1 cellular context compared by ENCODE assay signal in the genomic region with DNA sequence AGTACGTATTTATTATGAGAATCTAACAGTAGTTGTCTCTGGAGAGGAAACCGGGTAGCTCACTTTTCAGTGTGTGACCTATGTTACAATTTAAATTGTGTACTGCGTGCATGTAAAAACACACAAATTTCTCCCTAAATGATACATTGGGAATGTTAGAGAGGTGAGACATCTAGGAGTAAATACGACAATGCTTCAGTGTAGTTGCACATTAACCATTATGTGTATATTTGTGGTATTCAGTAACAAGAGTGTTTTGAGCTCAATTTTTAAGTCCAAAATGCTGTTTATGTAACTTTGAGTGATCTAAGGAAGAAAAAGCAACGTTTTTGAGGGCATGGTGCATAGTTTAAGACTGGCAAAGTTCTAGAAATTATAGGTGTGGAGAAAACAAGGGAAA.
A peak's percentile ranks its signal among the peaks of the same experiment; 100 is the strongest.
TF ChIP-seq lines count a peak whose summit lies in the region.

No MANE protein-coding gene starts in this region.

TF ChIP-seq in HepG2, 621 proteins besides CTCF, POLR2A, EP300 and RAD21 (continued from another document and continues in another):
- TF ChIP-seq NPAS2 (CRISPR knock-in tag; IDR thresholded peaks at IDR 0.05; ENCODE audit: borderline replicate concordance) (no peak), SOX6 (IDR thresholded peaks at IDR 0.05) (no peak), SOX6 (CRISPR knock-in tag; IDR thresholded peaks at IDR 0.05) (no peak), ZBTB8A (CRISPR knock-in tag; IDR thresholded peaks at IDR 0.05; ENCODE audit: borderline replicate concordance, low read depth) (no peak), ZMAT3 (CRISPR knock-in tag; conservative IDR thresholded peaks at IDR 0.05) (no peak), RXRB (CRISPR knock-in tag; IDR thresholded peaks at IDR 0.05; ENCODE audit: borderline replicate concordance) (peak; percentile 27; the same call in 1 of the 2 replicates), JUN (CRISPR knock-in tag; IDR thresholded peaks at IDR 0.05) (no peak), ZBTB20 (CRISPR knock-in tag; IDR thresholded peaks at IDR 0.05; ENCODE audit: borderline replicate concordance, low read depth) (no peak), GZF1 (CRISPR knock-in tag; IDR thresholded peaks at IDR 0.05) (peak; percentile 89; the same call in 1 of the 2 replicates), ZNF143 (CRISPR knock-in tag; IDR thresholded peaks at IDR 0.05) (no peak), HNRNPLL (IDR thresholded peaks at IDR 0.05; ENCODE audit: low read depth, low read length, poor library complexity, severe bottlenecking) (no peak), ATF7-NPFF (CRISPR knock-in tag; IDR thresholded peaks at IDR 0.05; ENCODE audit: low read depth) (no peak), ZNF264 (CRISPR knock-in tag; IDR thresholded peaks at IDR 0.05) (no peak), ZNF260 (CRISPR knock-in tag; IDR thresholded peaks at IDR 0.05; ENCODE audit: borderline replicate concordance, low read depth) (no peak), THAP11 (CRISPR knock-in tag; IDR thresholded peaks at IDR 0.05) (no peak), ELF1 (CRISPR knock-in tag; IDR thresholded peaks at IDR 0.05) (no peak), GATAD2A (CRISPR knock-in tag; IDR thresholded peaks at IDR 0.05) (no peak), PPARG (CRISPR knock-in tag; conservative IDR thresholded peaks at IDR 0.05) (0 out of 2 replicates have a peak, but pooled peaks have one; percentile 18), ZNF747 (CRISPR knock-in tag; IDR thresholded peaks at IDR 0.05; ENCODE audit: borderline replicate concordance) (no peak), IKZF4 (CRISPR knock-in tag; IDR thresholded peaks at IDR 0.05; ENCODE audit: borderline replicate concordance, low read depth, not compliant biosample characterization) (no peak), ISL2 (CRISPR knock-in tag; IDR thresholded peaks at IDR 0.05) (no peak), ZNF337 (CRISPR knock-in tag; IDR thresholded peaks at IDR 0.05; ENCODE audit: borderline replicate concordance, low read depth) (no peak), MZF1 (CRISPR knock-in tag; IDR thresholded peaks at IDR 0.05; ENCODE audit: borderline replicate concordance) (no peak), ZEB1 (IDR thresholded peaks at IDR 0.05; ENCODE audit: insufficient replicate concordance, low read depth) (no peak), RARA (CRISPR knock-in tag; IDR thresholded peaks at IDR 0.05) (no peak), FOXP1 (IDR thresholded peaks at IDR 0.05) (no peak), FOXP1 (CRISPR knock-in tag; IDR thresholded peaks at IDR 0.05) (peak; percentile 47; the same call in 1 of the 2 replicates), ZNF816 (CRISPR knock-in tag; IDR thresholded peaks at IDR 0.05; ENCODE audit: borderline replicate concordance) (no peak), EEA1 (CRISPR knock-in tag; IDR thresholded peaks at IDR 0.05; ENCODE audit: borderline replicate concordance) (no peak), JUND (CRISPR knock-in tag; IDR thresholded peaks at IDR 0.05) (no peak), YEATS4 (CRISPR knock-in tag; IDR thresholded peaks at IDR 0.05; ENCODE audit: borderline replicate concordance) (no peak)
- TF ChIP-seq, protein P1, sequence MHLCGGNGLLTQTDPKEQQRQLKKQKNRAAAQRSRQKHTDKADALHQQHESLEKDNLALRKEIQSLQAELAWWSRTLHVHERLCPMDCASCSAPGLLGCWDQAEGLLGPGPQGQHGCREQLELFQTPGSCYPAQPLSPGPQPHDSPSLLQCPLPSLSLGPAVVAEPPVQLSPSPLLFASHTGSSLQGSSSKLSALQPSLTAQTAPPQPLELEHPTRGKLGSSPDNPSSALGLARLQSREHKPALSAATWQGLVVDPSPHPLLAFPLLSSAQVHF (CRISPR knock-in tag; IDR thresholded peaks at IDR 0.05): no peak
- TF ChIP-seq, protein P2, sequence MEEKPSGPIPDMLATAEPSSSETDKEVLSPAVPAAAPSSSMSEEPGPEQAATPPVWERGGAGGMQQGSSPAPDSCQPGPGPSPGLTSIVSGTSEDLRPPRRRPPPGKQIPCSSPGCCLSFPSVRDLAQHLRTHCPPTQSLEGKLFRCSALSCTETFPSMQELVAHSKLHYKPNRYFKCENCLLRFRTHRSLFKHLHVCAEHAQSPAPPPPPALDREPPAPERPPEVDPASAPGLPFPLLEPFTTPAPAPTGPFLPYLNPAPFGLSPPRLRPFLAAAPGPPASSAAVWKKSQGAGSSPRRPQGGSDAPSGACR (CRISPR knock-in tag; IDR thresholded peaks at IDR 0.05): no peak
- TF ChIP-seq, protein P3, sequence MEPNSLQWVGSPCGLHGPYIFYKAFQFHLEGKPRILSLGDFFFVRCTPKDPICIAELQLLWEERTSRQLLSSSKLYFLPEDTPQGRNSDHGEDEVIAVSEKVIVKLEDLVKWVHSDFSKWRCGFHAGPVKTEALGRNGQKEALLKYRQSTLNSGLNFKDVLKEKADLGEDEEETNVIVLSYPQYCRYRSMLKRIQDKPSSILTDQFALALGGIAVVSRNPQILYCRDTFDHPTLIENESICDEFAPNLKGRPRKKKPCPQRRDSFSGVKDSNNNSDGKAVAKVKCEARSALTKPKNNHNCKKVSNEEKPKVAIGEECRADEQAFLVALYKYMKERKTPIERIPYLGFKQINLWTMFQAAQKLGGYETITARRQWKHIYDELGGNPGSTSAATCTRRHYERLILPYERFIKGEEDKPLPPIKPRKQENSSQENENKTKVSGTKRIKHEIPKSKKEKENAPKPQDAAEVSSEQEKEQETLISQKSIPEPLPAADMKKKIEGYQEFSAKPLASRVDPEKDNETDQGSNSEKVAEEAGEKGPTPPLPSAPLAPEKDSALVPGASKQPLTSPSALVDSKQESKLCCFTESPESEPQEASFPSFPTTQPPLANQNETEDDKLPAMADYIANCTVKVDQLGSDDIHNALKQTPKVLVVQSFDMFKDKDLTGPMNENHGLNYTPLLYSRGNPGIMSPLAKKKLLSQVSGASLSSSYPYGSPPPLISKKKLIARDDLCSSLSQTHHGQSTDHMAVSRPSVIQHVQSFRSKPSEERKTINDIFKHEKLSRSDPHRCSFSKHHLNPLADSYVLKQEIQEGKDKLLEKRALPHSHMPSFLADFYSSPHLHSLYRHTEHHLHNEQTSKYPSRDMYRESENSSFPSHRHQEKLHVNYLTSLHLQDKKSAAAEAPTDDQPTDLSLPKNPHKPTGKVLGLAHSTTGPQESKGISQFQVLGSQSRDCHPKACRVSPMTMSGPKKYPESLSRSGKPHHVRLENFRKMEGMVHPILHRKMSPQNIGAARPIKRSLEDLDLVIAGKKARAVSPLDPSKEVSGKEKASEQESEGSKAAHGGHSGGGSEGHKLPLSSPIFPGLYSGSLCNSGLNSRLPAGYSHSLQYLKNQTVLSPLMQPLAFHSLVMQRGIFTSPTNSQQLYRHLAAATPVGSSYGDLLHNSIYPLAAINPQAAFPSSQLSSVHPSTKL (CRISPR knock-in tag; IDR thresholded peaks at IDR 0.05): peak; percentile 35; the same call in 1 of the 2 replicates
- TF ChIP-seq, protein P4, sequence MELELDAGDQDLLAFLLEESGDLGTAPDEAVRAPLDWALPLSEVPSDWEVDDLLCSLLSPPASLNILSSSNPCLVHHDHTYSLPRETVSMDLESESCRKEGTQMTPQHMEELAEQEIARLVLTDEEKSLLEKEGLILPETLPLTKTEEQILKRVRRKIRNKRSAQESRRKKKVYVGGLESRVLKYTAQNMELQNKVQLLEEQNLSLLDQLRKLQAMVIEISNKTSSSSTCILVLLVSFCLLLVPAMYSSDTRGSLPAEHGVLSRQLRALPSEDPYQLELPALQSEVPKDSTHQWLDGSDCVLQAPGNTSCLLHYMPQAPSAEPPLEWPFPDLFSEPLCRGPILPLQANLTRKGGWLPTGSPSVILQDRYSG (CRISPR knock-in tag; IDR thresholded peaks at IDR 0.05): no peak
- TF ChIP-seq, protein P5, sequence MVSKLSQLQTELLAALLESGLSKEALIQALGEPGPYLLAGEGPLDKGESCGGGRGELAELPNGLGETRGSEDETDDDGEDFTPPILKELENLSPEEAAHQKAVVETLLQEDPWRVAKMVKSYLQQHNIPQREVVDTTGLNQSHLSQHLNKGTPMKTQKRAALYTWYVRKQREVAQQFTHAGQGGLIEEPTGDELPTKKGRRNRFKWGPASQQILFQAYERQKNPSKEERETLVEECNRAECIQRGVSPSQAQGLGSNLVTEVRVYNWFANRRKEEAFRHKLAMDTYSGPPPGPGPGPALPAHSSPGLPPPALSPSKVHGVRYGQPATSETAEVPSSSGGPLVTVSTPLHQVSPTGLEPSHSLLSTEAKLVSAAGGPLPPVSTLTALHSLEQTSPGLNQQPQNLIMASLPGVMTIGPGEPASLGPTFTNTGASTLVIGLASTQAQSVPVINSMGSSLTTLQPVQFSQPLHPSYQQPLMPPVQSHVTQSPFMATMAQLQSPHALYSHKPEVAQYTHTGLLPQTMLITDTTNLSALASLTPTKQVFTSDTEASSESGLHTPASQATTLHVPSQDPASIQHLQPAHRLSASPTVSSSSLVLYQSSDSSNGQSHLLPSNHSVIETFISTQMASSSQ (IDR thresholded peaks at IDR 0.05; ENCODE audit: low read depth): peak; percentile 68; the same call in 1 of the 2 replicates
- TF ChIP-seq, protein P5 (CRISPR knock-in tag; IDR thresholded peaks at IDR 0.05; ENCODE audit: borderline replicate concordance): no peak
- TF ChIP-seq, protein P6, sequence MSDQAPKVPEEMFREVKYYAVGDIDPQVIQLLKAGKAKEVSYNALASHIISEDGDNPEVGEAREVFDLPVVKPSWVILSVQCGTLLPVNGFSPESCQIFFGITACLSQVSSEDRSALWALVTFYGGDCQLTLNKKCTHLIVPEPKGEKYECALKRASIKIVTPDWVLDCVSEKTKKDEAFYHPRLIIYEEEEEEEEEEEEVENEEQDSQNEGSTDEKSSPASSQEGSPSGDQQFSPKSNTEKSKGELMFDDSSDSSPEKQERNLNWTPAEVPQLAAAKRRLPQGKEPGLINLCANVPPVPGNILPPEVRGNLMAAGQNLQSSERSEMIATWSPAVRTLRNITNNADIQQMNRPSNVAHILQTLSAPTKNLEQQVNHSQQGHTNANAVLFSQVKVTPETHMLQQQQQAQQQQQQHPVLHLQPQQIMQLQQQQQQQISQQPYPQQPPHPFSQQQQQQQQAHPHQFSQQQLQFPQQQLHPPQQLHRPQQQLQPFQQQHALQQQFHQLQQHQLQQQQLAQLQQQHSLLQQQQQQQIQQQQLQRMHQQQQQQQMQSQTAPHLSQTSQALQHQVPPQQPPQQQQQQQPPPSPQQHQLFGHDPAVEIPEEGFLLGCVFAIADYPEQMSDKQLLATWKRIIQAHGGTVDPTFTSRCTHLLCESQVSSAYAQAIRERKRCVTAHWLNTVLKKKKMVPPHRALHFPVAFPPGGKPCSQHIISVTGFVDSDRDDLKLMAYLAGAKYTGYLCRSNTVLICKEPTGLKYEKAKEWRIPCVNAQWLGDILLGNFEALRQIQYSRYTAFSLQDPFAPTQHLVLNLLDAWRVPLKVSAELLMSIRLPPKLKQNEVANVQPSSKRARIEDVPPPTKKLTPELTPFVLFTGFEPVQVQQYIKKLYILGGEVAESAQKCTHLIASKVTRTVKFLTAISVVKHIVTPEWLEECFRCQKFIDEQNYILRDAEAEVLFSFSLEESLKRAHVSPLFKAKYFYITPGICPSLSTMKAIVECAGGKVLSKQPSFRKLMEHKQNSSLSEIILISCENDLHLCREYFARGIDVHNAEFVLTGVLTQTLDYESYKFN (CRISPR knock-in tag; conservative IDR thresholded peaks at IDR 0.05): peak; percentile 37; the same call in 1 of the 2 replicates
- TF ChIP-seq, protein P7, sequence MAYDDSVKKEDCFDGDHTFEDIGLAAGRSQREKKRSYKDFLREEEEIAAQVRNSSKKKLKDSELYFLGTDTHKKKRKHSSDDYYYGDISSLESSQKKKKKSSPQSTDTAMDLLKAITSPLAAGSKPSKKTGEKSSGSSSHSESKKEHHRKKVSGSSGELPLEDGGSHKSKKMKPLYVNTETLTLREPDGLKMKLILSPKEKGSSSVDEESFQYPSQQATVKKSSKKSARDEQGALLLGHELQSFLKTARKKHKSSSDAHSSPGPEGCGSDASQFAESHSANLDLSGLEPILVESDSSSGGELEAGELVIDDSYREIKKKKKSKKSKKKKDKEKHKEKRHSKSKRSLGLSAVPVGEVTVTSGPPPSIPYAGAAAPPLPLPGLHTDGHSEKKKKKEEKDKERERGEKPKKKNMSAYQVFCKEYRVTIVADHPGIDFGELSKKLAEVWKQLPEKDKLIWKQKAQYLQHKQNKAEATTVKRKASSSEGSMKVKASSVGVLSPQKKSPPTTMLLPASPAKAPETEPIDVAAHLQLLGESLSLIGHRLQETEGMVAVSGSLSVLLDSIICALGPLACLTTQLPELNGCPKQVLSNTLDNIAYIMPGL (CRISPR knock-in tag; IDR thresholded peaks at IDR 0.05; ENCODE audit: borderline replicate concordance in 1 of 2, low read depth in 1 of 2): no peak
